In the genomic region with DNA sequence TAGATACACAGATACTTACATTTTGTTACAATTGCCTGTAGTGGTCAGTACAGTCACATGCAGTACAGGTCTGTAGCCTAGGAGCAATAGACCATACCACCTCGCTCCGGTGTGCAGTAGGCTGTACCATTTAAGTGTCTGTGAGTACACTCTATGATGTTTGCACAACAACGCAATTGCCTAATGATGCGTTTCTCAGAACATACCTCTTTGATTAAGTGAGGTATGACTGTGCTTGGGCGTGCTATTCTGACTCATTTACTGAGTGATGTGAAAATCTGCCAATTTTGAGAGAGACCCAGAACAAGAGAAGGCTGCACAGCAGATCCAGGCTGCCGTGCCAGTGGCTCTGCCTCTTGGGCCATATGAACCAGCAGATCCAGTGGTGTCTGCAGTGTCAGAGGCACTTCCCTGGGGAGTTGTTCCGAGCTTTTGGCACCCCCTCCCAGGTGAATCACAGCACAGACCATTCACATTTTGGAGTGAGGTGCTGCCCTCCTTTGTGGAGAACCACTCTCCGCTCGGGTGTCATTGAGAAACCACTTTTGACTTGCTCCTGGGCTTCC, we compare ENCODE assay signal across 10 cellular contexts. TPM values are rescaled to one million over a fixed set of nuclear protein-coding genes. Genes with fewer than 3 reads are reported as not detected.
DNase-seq lines count a peak whose midpoint lies in the region; ATAC-seq and TF ChIP-seq lines count a peak whose summit lies in the region.
"Had no signal": no experiment of that assay in that cellular context is flagged by ENCODE, and none has a peak within 500 bp of the region (broad histone marks: within the 10 kb centered on the region; RNA-seq: fewer than 3 reads in every experiment).

No MANE protein-coding gene starts in this region.

- H3K36me3 ChIP-seq in HCT116 (ENCODE audit: control insufficient read depth in 1 of 2, insufficient read depth in 2 of 2, low read length in 2 of 2) (no peaks in the 10 kb centered on the region), transverse colon (no peaks in the 10 kb centered on the region)

- WGBS in transverse colon (ENCODE audit: low coverage in 1 of 2), 2 donors: 57 to 93% methylated on average over 3 to 9 of the region's 9 CpGs

- intact Hi-C loops in HCT116 (cut with micrococcal nuclease): no loop called here
- intact Hi-C loops in transverse colon (cut with DNase I; ENCODE audit: low total_unique reads): no loop called here

- CTCF ChIA-PET in HCT116 (lab: Charles Lee): no interaction called here

- POLR2A ChIA-PET in HCT116 (lab: Charles Lee): no interaction called here

- in situ Hi-C loops in transverse colon (cut with MboI; ENCODE audit: low pct_ligation_motif_present in 1 of 4, low pct_unique_long_range_greater_than_20kb in 1 of 4, low sequenced_read_pairs in 3 of 4): no loop called here

- no peak for TF ChIP-seq POLR2A in HCT116 (IDR thresholded peaks at IDR 0.05; ENCODE audit: borderline replicate concordance, extremely low read depth, insufficient read depth, insufficient read length)
- TF ChIP-seq POLR2A in transverse colon (IDR thresholded peaks at IDR 0.05): no peak

- H3K27ac ChIP-seq in HCT116 (ENCODE audit: low read depth, low read length) (no peak overlapping the region), foreskin keratinocyte (peak overlapping the region; percentile 64), transverse colon (no peak overlapping the region)

- BruUV-seq in HCT116 (replicated peaks; lab: Mats Ljungman, UMichigan): no TSS peak

- H3K9me3 ChIP-seq in HCT116 (ENCODE audit: control insufficient read depth in 1 of 2, insufficient read depth in 1 of 2, low read depth in 1 of 2, low read length in 2 of 2): no peaks in the 10 kb centered on the region
- H3K9me3 ChIP-seq in transverse colon: no peaks in the 10 kb centered on the region

- peaks cover 1% of the 10 kb centered on the region for H3K4me1 Mint-ChIP-seq in progenitor cell of endocrine pancreas (ENCODE audit: low read depth)
- H3K4me1 Mint-ChIP-seq: activated B cell treated with CpG ODN at 0.5 μM for 24 hours had no signal

- peak overlapping the region; percentile 22 for H2AFZ ChIP-seq in HCT116 (ENCODE audit: low read depth, low read length, poor library complexity, severe bottlenecking)

- H3K4me3 ChIP-seq in HCT116 (replicated peaks in 1 of 2; ENCODE audit: low read depth in 1 of 2, low read length in 2 of 2) (no peak overlapping the region), transverse colon (no peak overlapping the region)

- no peaks in the 10 kb centered on the region for H3K36me3 Mint-ChIP-seq in progenitor cell of endocrine pancreas (ENCODE audit: insufficient read depth)

- DNase-seq in A172 (ENCODE audit: low spot score): peak; percentile 69
- peak; percentile 45 for DNase-seq in HCT116 (ENCODE audit: low read depth, low spot score)
- peak; percentile 34 to 41 for DNase-seq in SHP77 (lab: John Stamatoyannopoulos, UW)
- DNase-seq in foreskin keratinocyte: peak; percentile 97 to 99
- DNase-seq in activated CD4-positive, CD25-positive, alpha-beta regulatory T cell treated with anti-CD3 and anti-CD28 coated beads, Interleukin-2, amount 50 U/mL, for 72 hours: no peak
- DNase-seq in progenitor cell of endocrine pancreas (ENCODE audit: low spot score, unreplicated experiment): no peak
- DNase-seq in transverse colon: no peak
- DNase-seq: activated B cell treated with CpG ODN at 0.5 μM for 24 hours, cortex of kidney had no signal

- H3K9me3 Mint-ChIP-seq in progenitor cell of endocrine pancreas (ENCODE audit: low read depth): no peaks in the 10 kb centered on the region
- H3K9me3 Mint-ChIP-seq: activated B cell treated with CpG ODN at 0.5 μM for 24 hours had no signal

- H3K4me3 Mint-ChIP-seq in progenitor cell of endocrine pancreas (ENCODE audit: low read depth): no peak overlapping the region
- H3K4me3 Mint-ChIP-seq: activated B cell treated with CpG ODN at 0.5 μM for 24 hours had no signal

- peak overlapping the region; percentile 47 for H3K4me2 ChIP-seq in HCT116 (ENCODE audit: low read length)

- ATAC-seq in HCT116: peak; percentile 81
- ATAC-seq in foreskin keratinocyte: peak; percentile 97
- no peak for ATAC-seq in GM21423 (IDR thresholded peaks at IDR 0.05; ENCODE audit: unreplicated experiment)

- no peak for TF ChIP-seq RAD21 in HCT116 (IDR thresholded peaks at IDR 0.05; ENCODE audit: low read depth)

- no peak overlapping the region for H3K9ac ChIP-seq in HCT116 (ENCODE audit: low read length)

- TF ChIP-seq EP300 in transverse colon (IDR thresholded peaks at IDR 0.05; ENCODE audit: low read depth): no peak

- TF ChIP-seq CTCF in HCT116 (IDR thresholded peaks at IDR 0.05 in 2 of 3, conservative IDR thresholded peaks at IDR 0.05 in 1 of 3; ENCODE audit: borderline replicate concordance in 1 of 3, insufficient read depth in 1 of 3, low read depth in 2 of 3, low read length in 2 of 3): no peak
- peak; percentile 66 for TF ChIP-seq CTCF in foreskin keratinocyte (conservative IDR thresholded peaks at IDR 0.05)
- no peak for TF ChIP-seq CTCF in progenitor cell of endocrine pancreas (IDR thresholded peaks at IDR 0.05; ENCODE audit: unreplicated experiment)
- no peak for TF ChIP-seq CTCF in transverse colon (IDR thresholded peaks at IDR 0.05)

- H3K27me3 Mint-ChIP-seq in progenitor cell of endocrine pancreas: no peaks in the 10 kb centered on the region
- H3K27me3 Mint-ChIP-seq: activated B cell treated with CpG ODN at 0.5 μM for 24 hours had no signal

- RAD21 ChIA-PET in HCT116 (lab: Charles Lee; ENCODE audit: low non-redundant PET in 1 of 2, low total read pairs in 2 of 2, uncharacterized antibody in 2 of 2, unreplicated experiment in 2 of 2): no interaction called here

- H3K9me2 ChIP-seq in HCT116 (ENCODE audit: insufficient read depth): no peaks in the 10 kb centered on the region

- H3K27ac Mint-ChIP-seq in progenitor cell of endocrine pancreas: no peak overlapping the region
- H3K27ac Mint-ChIP-seq: activated B cell treated with CpG ODN at 0.5 μM for 24 hours had no signal

- H3K4me1 ChIP-seq in HCT116 (ENCODE audit: control insufficient read depth in 1 of 2, insufficient read depth in 2 of 2, low read length in 2 of 2) (peaks cover 5 to 9% of the 10 kb centered on the region in 2 experiments; a peak in 3 of 4 replicates), foreskin keratinocyte (no peaks in the 10 kb centered on the region), transverse colon (no peaks in the 10 kb centered on the region)

- H3K79me2 ChIP-seq in HCT116 (ENCODE audit: insufficient read depth, low read length): no peaks in the 10 kb centered on the region

- no peaks in the 10 kb centered on the region for H4K20me1 ChIP-seq in HCT116 (ENCODE audit: insufficient read depth)

- no peaks in the 10 kb centered on the region for H3K27me3 ChIP-seq in HCT116 (ENCODE audit: insufficient read depth, low read length)
- H3K27me3 ChIP-seq in foreskin keratinocyte: no peaks in the 10 kb centered on the region
- H3K27me3 ChIP-seq in transverse colon: no peaks in the 10 kb centered on the region

TF ChIP-seq in HCT116, 20 proteins besides CTCF, POLR2A, EP300 and RAD21 (continues in another document):
- no peak for TF ChIP-seq YY1 (IDR thresholded peaks at IDR 0.05; ENCODE audit: extremely low read depth, insufficient replicate concordance, low read depth, low read length)
- no peak for TF ChIP-seq ZFX (IDR thresholded peaks at IDR 0.05)
- TF ChIP-seq SRF (IDR thresholded peaks at IDR 0.05; ENCODE audit: low read depth): no peak
- TF ChIP-seq SIN3A (IDR thresholded peaks at IDR 0.05; ENCODE audit: low read depth): no peak
- peak; percentile 67 for TF ChIP-seq JUND (IDR thresholded peaks at IDR 0.05)
- TF ChIP-seq, protein P1, sequence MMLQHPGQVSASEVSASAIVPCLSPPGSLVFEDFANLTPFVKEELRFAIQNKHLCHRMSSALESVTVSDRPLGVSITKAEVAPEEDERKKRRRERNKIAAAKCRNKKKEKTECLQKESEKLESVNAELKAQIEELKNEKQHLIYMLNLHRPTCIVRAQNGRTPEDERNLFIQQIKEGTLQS (IDR thresholded peaks at IDR 0.05): no peak
- peak; percentile 74 for TF ChIP-seq FOSL1 (IDR thresholded peaks at IDR 0.05; ENCODE audit: low read depth)
- peak; percentile 89 for TF ChIP-seq CEBPB (IDR thresholded peaks at IDR 0.05; ENCODE audit: low read depth)
- no peak for TF ChIP-seq ELF1 (IDR thresholded peaks at IDR 0.05; ENCODE audit: borderline replicate concordance, low read depth)
- TF ChIP-seq EZH2phosphoT487 (IDR thresholded peaks at IDR 0.05; ENCODE audit: borderline replicate concordance): no peak
- TF ChIP-seq CBX3 (IDR thresholded peaks at IDR 0.05; ENCODE audit: low read depth): 0 out of 2 replicates have a peak, but pooled peaks have one; percentile 38
- TF ChIP-seq EZH2 (IDR thresholded peaks at IDR 0.05): no peak
- TF ChIP-seq, protein P2, sequence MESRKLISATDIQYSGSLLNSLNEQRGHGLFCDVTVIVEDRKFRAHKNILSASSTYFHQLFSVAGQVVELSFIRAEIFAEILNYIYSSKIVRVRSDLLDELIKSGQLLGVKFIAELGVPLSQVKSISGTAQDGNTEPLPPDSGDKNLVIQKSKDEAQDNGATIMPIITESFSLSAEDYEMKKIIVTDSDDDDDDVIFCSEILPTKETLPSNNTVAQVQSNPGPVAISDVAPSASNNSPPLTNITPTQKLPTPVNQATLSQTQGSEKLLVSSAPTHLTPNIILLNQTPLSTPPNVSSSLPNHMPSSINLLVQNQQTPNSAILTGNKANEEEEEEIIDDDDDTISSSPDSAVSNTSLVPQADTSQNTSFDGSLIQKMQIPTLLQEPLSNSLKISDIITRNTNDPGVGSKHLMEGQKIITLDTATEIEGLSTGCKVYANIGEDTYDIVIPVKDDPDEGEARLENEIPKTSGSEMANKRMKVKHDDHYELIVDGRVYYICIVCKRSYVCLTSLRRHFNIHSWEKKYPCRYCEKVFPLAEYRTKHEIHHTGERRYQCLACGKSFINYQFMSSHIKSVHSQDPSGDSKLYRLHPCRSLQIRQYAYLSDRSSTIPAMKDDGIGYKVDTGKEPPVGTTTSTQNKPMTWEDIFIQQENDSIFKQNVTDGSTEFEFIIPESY (IDR thresholded peaks at IDR 0.05; ENCODE audit: extremely low read depth, insufficient replicate concordance, low read length): no peak
- peak; percentile 13; the same call in 1 of the 2 replicates for TF ChIP-seq POLR2AphosphoS5 (IDR thresholded peaks at IDR 0.05; ENCODE audit: low read depth, low read length)
- no peak for TF ChIP-seq ZNF274 (IDR thresholded peaks at IDR 0.05; ENCODE audit: low read depth, low read length)
- TF ChIP-seq EGR1 (IDR thresholded peaks at IDR 0.05; ENCODE audit: low read depth): no peak
- no peak for TF ChIP-seq TCF7L2 (IDR thresholded peaks at IDR 0.05; ENCODE audit: borderline replicate concordance, extremely low read depth, insufficient read depth, insufficient read length)

RNA-seq across cellular contexts. Expression of a gene that starts 20.4 kb away (rescaled TPM):
- total RNA-seq in A172 (2014; rRNA removed; shearing (Covaris generic)): not detected in 2 replicates
- 1.5 TPM for total RNA-seq in HCT116 (2021; ENCODE audit: unreplicated experiment)
- 0.01 TPM in 1 of 2 replicates, not detected in the other for polyA plus RNA-seq in HCT116 (2012)
- total RNA-seq in foreskin keratinocyte: not detected in 2 replicates
- polyA plus RNA-seq in foreskin keratinocyte: not detected in 2 replicates
- 5,491 and 5,856 TPM in 2 replicates for total RNA-seq in progenitor cell of endocrine pancreas
- not detected for total RNA-seq in transverse colon
- total RNA-seq: activated B cell treated with CpG ODN at 0.5 μM for 24 hours had no signal

Comparison
In these comparisons a context has a peak if more than half of its experiments do, and no peak if none do; other contexts are left out.
1. DNase-seq: peak in A172 (single experiment), HCT116 (single experiment), SHP77 (2 of 2) and foreskin keratinocyte (2 of 2); none in activated CD4-positive, CD25-positive, alpha-beta regulatory T cell treated with anti-CD3 and anti-CD28 coated beads, Interleukin-2, amount 50 U/mL, for 72 hours (single experiment), progenitor cell of endocrine pancreas (single experiment) and transverse colon (single experiment).
2. RNA of a gene that starts 20.4 kb away (total RNA-seq): 5,491 to 5,856 TPM in progenitor cell of endocrine pancreas; 1.5 TPM in HCT116 (single experiment), not detected in A172, not detected in foreskin keratinocyte and not detected in transverse colon; every median in the first group is over 1,000 times any median in the second.